Comparison of ENCODE assay signal across 20 cellular contexts in genomic region chr1:17929224-17929623, GRCh38.
"Had no signal": no experiment of that assay in that cellular context is flagged by ENCODE, and none has a peak within 500 bp of the region (broad histone marks: within the 10 kb centered on the region; RNA-seq: fewer than 3 reads in every experiment).

No MANE protein-coding gene starts in this region.

- DNase-seq: activated CD4-positive, alpha-beta T cell treated with anti-CD3 and anti-CD28 coated beads for 4 hours; activated CD4-positive, alpha-beta T cell treated with anti-CD3 and anti-CD28 coated beads, Interleukin-2, amount 50 U/mL, for 4 hours; activated CD8-positive, alpha-beta memory T cell treated with anti-CD3 and anti-CD28 coated beads, Interleukin-2, amount 50 U/mL, for 48 hours; activated CD8-positive, alpha-beta T cell treated with anti-CD3 and anti-CD28 coated beads, Interleukin-2, amount 10 ng/mL, durations not matched to agents 7 days and 5 days; activated naive CD4-positive, alpha-beta T cell treated with anti-CD3 and anti-CD28 coated beads, Interleukin-2, amount 50 U/mL, for 16 hours; activated naive CD8-positive, alpha-beta T cell treated with anti-CD3 and anti-CD28 coated beads, Interleukin-2, amount 10 ng/mL, durations not matched to agents 7 days and 5 days; activated T-cell treated with anti-CD3 and anti-CD28 coated beads, Interleukin-2, amount 50 U/mL, for 1 hour; adrenal gland; anterior cingulate cortex; colonic mucosa; Karpas-422; MM.1S; NCI-H1694; NCI-H2081; NCI-H2227 treated with DMSO at 0.1 percent for 48 hours; NCI-H510A treated with DMSO at 0.1 percent for 48 hours; NCI-H69; PC-9; SHP77 treated with DMSO at 0.1 percent for 48 hours had no signal

- ATAC-seq: activated CD4-positive, CD25-positive, alpha-beta regulatory T cell treated with anti-CD3 and anti-CD28 coated beads, Interleukin-2, amount 50 U/mL, for 24 hours; activated CD8-positive, alpha-beta T cell treated with anti-CD3 and anti-CD28 coated beads, Interleukin-2, amount 10 ng/mL, durations not matched to agents 7 days and 5 days had no signal
